Comparison of ENCODE assay signal across 1 cellular context in genomic region chr5:41903892-41904799, GRCh38.
A peak's percentile ranks its signal among the peaks of the same experiment; 100 is the strongest.
TF ChIP-seq lines count a peak whose summit lies in the region.

A gene with protein sequence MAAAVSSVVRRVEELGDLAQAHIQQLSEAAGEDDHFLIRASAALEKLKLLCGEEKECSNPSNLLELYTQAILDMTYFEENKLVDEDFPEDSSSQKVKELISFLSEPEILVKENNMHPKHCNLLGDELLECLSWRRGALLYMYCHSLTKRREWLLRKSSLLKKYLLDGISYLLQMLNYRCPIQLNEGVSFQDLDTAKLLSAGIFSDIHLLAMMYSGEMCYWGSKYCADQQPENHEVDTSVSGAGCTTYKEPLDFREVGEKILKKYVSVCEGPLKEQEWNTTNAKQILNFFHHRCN (plus strand): TSS chr5:41904344. CDS start chr5:41904368, 24 bp downstream.

TF ChIP-seq in H1, 55 proteins besides CTCF, POLR2A, EP300 and RAD21 (continued from another document):
- TF ChIP-seq CHD2 (IDR thresholded peaks at IDR 0.05; ENCODE audit: low read length) (0 out of 2 replicates have a peak, but pooled peaks have one; percentile 7), SAP30 (IDR thresholded peaks at IDR 0.05; ENCODE audit: insufficient read depth, insufficient replicate concordance, low read length) (peak; percentile 65), RXRA (IDR thresholded peaks at IDR 0.05; ENCODE audit: insufficient read depth, low read depth, low read length) (no peak), SUZ12 (IDR thresholded peaks at IDR 0.05; ENCODE audit: low read length) (no peak), PHF8 (conservative IDR thresholded peaks at IDR 0.05; ENCODE audit: low read depth, low read length) (peak; percentile 99), EZH2 (IDR thresholded peaks at IDR 0.05; ENCODE audit: low read depth, low read length, severe bottlenecking) (no peak), SP1 (IDR thresholded peaks at IDR 0.05; ENCODE audit: low read depth, low read length) (peak; percentile 71), CHD1 (IDR thresholded peaks at IDR 0.05; ENCODE audit: low read depth, low read length) (no peak), SRF (IDR thresholded peaks at IDR 0.05; ENCODE audit: low read depth, low read length) (peak; percentile 66), SP4 (IDR thresholded peaks at IDR 0.05; ENCODE audit: low read length) (peak; percentile 98), TAF1 (IDR thresholded peaks at IDR 0.05; ENCODE audit: low read depth, low read length) (peak; percentile 97), ASH2L (IDR thresholded peaks at IDR 0.05; ENCODE audit: low read length) (peak; percentile 53), ATF3 (IDR thresholded peaks at IDR 0.05; ENCODE audit: insufficient read depth, low read depth, low read length) (peak; percentile 95), JUND (IDR thresholded peaks at IDR 0.05; ENCODE audit: low read length) (peak; percentile 13; the same call in 1 of the 2 replicates), MAX (IDR thresholded peaks at IDR 0.05) (peak; percentile 55; the same call in 1 of the 2 replicates), SIX5 (IDR thresholded peaks at IDR 0.05; ENCODE audit: low read depth, low read length) (no peak), KDM5A (IDR thresholded peaks at IDR 0.05; ENCODE audit: low read length) (peak; percentile 91), HDAC2 (IDR thresholded peaks at IDR 0.05; ENCODE audit: borderline replicate concordance in 1 of 2, low read depth in 2 of 2, low read length in 2 of 2) (peak; percentile 25 to 81; a peak in 1 of 4 replicates), SIN3A (conservative IDR thresholded peaks at IDR 0.05 in 1 of 2, IDR thresholded peaks at IDR 0.05 in 1 of 2; ENCODE audit: low read depth in 1 of 2, low read length in 2 of 2) (peak; percentile 71 to 88; a peak in 3 of 4 replicates), YY1 (IDR thresholded peaks at IDR 0.05; ENCODE audit: low read depth, low read length) (peak; percentile 95), CEBPB (IDR thresholded peaks at IDR 0.05; ENCODE audit: low read depth, low read length) (no peak), JUN (IDR thresholded peaks at IDR 0.05; ENCODE audit: low read depth, low read length) (no peak), GTF2F1 (IDR thresholded peaks at IDR 0.05; ENCODE audit: borderline replicate concordance, low read depth, low read length) (peak; percentile 76), POLR2AphosphoS5 (IDR thresholded peaks at IDR 0.05; ENCODE audit: low read depth, low read length) (peak; percentile 86), TAF7 (optimal IDR thresholded peaks at IDR 0.05; ENCODE audit: borderline replicate concordance, low read depth, low read length) (peak; percentile 89), RBBP5 (IDR thresholded peaks at IDR 0.05; ENCODE audit: borderline replicate concordance, low read depth, low read length) (no peak), TBP (IDR thresholded peaks at IDR 0.05; ENCODE audit: low read depth, low read length) (peak; percentile 83), CBX8 (IDR thresholded peaks at IDR 0.05; ENCODE audit: borderline replicate concordance, low read depth, low read length) (no peak), SP2 (IDR thresholded peaks at IDR 0.05; ENCODE audit: low read length) (0 out of 2 replicates have a peak, but pooled peaks have one; percentile 9)
- TF ChIP-seq, protein P1, sequence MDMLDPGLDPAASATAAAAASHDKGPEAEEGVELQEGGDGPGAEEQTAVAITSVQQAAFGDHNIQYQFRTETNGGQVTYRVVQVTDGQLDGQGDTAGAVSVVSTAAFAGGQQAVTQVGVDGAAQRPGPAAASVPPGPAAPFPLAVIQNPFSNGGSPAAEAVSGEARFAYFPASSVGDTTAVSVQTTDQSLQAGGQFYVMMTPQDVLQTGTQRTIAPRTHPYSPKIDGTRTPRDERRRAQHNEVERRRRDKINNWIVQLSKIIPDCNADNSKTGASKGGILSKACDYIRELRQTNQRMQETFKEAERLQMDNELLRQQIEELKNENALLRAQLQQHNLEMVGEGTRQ (IDR thresholded peaks at IDR 0.05; ENCODE audit: low read length): peak; percentile 98
- TF ChIP-seq, protein P2, sequence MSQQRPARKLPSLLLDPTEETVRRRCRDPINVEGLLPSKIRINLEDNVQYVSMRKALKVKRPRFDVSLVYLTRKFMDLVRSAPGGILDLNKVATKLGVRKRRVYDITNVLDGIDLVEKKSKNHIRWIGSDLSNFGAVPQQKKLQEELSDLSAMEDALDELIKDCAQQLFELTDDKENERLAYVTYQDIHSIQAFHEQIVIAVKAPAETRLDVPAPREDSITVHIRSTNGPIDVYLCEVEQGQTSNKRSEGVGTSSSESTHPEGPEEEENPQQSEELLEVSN (IDR thresholded peaks at IDR 0.05): peak; percentile 91
TF ChIP-seq in H1: peak in this region for 23.
